22 cellular contexts compared by ENCODE assay signal in genomic region chr16:86984286-86984685, GRCh38.
A peak's percentile ranks its signal among the peaks of the same experiment; 100 is the strongest.
DNase-seq lines count a peak whose midpoint lies in the region; ATAC-seq and TF ChIP-seq lines count a peak whose summit lies in the region.
"Had no signal": no experiment of that assay in that cellular context is flagged by ENCODE, and none has a peak within 500 bp of the region (broad histone marks: within the 10 kb centered on the region; RNA-seq: fewer than 3 reads in every experiment).

No MANE protein-coding gene starts in this region.

- no peak overlapping the region for H3K4me3 Mint-ChIP-seq in chondrocyte (ENCODE audit: unreplicated experiment)
- H3K4me3 Mint-ChIP-seq in nephron progenitor cell = peak overlapping the region; percentile 12
- H3K4me3 Mint-ChIP-seq in endothelial cell (ENCODE audit: unreplicated experiment) = no peak overlapping the region
- H3K4me3 Mint-ChIP-seq: CD4-positive, alpha-beta memory T cell had no signal

- H3K36me3 Mint-ChIP-seq in chondrocyte (ENCODE audit: low read depth) (no peaks in the 10 kb centered on the region), nephron progenitor cell (ENCODE audit: low read depth) (no peaks in the 10 kb centered on the region), endothelial cell (ENCODE audit: low read depth, unreplicated experiment) (peaks cover 4% of the 10 kb centered on the region)
- H3K36me3 Mint-ChIP-seq: CD4-positive, alpha-beta memory T cell had no signal

- H3K4me1 ChIP-seq in left ventricle myocardium inferior = peaks cover 36% of the 10 kb centered on the region

- intact Hi-C loops in left ventricle myocardium inferior (cut with micrococcal nuclease) (no loop called here), left ventricle myocardium superior (cut with micrococcal nuclease) (no loop called here)

- H3K9me3 Mint-ChIP-seq in chondrocyte (ENCODE audit: low read depth) (no peaks in the 10 kb centered on the region), nephron progenitor cell (peaks cover 7% of the 10 kb centered on the region), endothelial cell (ENCODE audit: unreplicated experiment) (no peaks in the 10 kb centered on the region)

- peaks cover 4% of the 10 kb centered on the region for H3K27me3 Mint-ChIP-seq in chondrocyte (ENCODE audit: low read depth)
- peaks cover 41% of the 10 kb centered on the region for H3K27me3 Mint-ChIP-seq in nephron progenitor cell (ENCODE audit: low read depth, poor library complexity)
- peaks cover 7% of the 10 kb centered on the region for H3K27me3 Mint-ChIP-seq in endothelial cell (ENCODE audit: unreplicated experiment)

- no peak for DNase-seq in left ventricle myocardium inferior
- DNase-seq in left ventricle myocardium superior = no peak
- peak; percentile 51 for DNase-seq in chondrocyte (ENCODE audit: low spot score)
- DNase-seq in nephron progenitor cell = peak; percentile 54
- DNase-seq in endothelial cell (ENCODE audit: low spot score) = no peak
- no peak for DNase-seq in NCI-H2227 (lab: John Stamatoyannopoulos, UW; ENCODE audit: unreplicated experiment)
- DNase-seq: C1 segment of cervical spinal cord; CD4-positive, alpha-beta memory T cell; COR-L47; DMS53; KBM-7; MV-4-11; NCI-H1105; NCI-H1436 treated with DMSO at 0.1 percent for 48 hours; NCI-H1930; NCI-H2107; NCI-H446; NCI-H524 treated with DMSO at 0.1 percent for 48 hours; NCI-H774; PC-3; SHP77 had no signal

- no peaks in the 10 kb centered on the region for H3K27me3 ChIP-seq in left ventricle myocardium inferior (ENCODE audit: low read depth)

- peak overlapping the region; percentile 90 for H3K27ac ChIP-seq in left ventricle myocardium inferior (replicated peaks)

- TF ChIP-seq CTCF in left ventricle myocardium inferior (IDR thresholded peaks at IDR 0.05; ENCODE audit: borderline replicate concordance) (no peak), chondrocyte (IDR thresholded peaks at IDR 0.05) (no peak), nephron progenitor cell (IDR thresholded peaks at IDR 0.05) (no peak), endothelial cell (IDR thresholded peaks at IDR 0.05; ENCODE audit: unreplicated experiment) (no peak)

- H3K27ac Mint-ChIP-seq in chondrocyte (ENCODE audit: unreplicated experiment) (no peak overlapping the region), nephron progenitor cell (no peak overlapping the region), endothelial cell (ENCODE audit: unreplicated experiment) (no peak overlapping the region)
- H3K27ac Mint-ChIP-seq: CD4-positive, alpha-beta memory T cell had no signal

- H3K4me1 Mint-ChIP-seq in chondrocyte (ENCODE audit: low read depth) = peaks cover 8% of the 10 kb centered on the region
- H3K4me1 Mint-ChIP-seq in nephron progenitor cell = peaks cover 72% of the 10 kb centered on the region
- H3K4me1 Mint-ChIP-seq in endothelial cell (ENCODE audit: unreplicated experiment) = peaks cover 2% of the 10 kb centered on the region
- H3K4me1 Mint-ChIP-seq: CD4-positive, alpha-beta memory T cell had no signal

- no peak for ATAC-seq in left ventricle myocardium superior
- no peak for ATAC-seq in HG03175 (IDR thresholded peaks at IDR 0.05; ENCODE audit: unreplicated experiment)
- ATAC-seq: PC-3 had no signal

- H3K36me3 ChIP-seq in left ventricle myocardium inferior = no peaks in the 10 kb centered on the region

- no peaks in the 10 kb centered on the region for H3K9me3 ChIP-seq in left ventricle myocardium inferior (replicated peaks)

- no peak overlapping the region for H3K4me3 ChIP-seq in left ventricle myocardium inferior

Comparison
In these comparisons a context has a peak if more than half of its experiments do, and no peak if none do; other contexts are left out.
1. DNase-seq: peak in chondrocyte (single experiment) and nephron progenitor cell (single experiment); none in left ventricle myocardium inferior (single experiment), left ventricle myocardium superior (single experiment), endothelial cell (single experiment) and NCI-H2227 (single experiment).